16 cellular contexts compared by ENCODE assay signal in the genomic region with DNA sequence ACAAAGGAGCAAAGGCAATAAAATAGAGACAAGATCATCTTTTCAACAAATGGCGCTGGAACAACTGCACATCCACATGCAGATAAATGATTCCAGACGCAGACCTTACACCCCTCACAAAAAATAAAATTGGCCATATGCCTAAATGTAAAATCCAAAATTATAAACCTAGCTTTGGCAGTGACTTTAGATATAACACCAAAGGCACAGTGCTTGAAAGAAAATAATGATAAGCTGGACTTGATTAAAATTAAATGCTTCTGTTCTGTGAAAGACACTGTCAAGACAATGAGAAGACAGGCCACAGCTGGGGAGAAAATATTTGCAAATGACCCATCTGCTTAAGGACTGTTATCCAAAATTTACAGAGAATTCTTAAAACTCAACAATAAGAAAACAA. TPM values are rescaled to one million over a fixed set of nuclear protein-coding genes. Genes with fewer than 3 reads are reported as not detected.
DNase-seq lines count a peak whose midpoint lies in the region; ATAC-seq and TF ChIP-seq lines count a peak whose summit lies in the region.
"Had no signal": no experiment of that assay in that cellular context is flagged by ENCODE, and none has a peak within 500 bp of the region (broad histone marks: within the 10 kb centered on the region; RNA-seq: fewer than 3 reads in every experiment).

No MANE protein-coding gene starts in this region.

- no peaks in the 10 kb centered on the region for H3K9me3 ChIP-seq in H9 (ENCODE audit: control insufficient read depth, low read depth, low read length)
- no peaks in the 10 kb centered on the region for H3K9me3 ChIP-seq in body of pancreas
- no peaks in the 10 kb centered on the region for H3K9me3 ChIP-seq in iPS-20b (ENCODE audit: insufficient read depth, low read depth, low read length)
- H3K9me3 ChIP-seq in sigmoid colon: no peaks in the 10 kb centered on the region
- H3K9me3 ChIP-seq in CD4-positive, alpha-beta T cell (ENCODE audit: control insufficient read depth, low read length): no peaks in the 10 kb centered on the region
- H3K9me3 ChIP-seq in left lung: no peaks in the 10 kb centered on the region

- H2BK12ac ChIP-seq in H9 (ENCODE audit: insufficient read length, low read depth, low read length): no peak overlapping the region

- H3K27ac Mint-ChIP-seq in H9 (peak overlapping the region in 2 of 3 experiments; percentile 29 to 30; a peak in 3 of 7 replicates), natural killer cell (no peak overlapping the region)
- H3K27ac Mint-ChIP-seq in CD4-positive, alpha-beta T cell: no peak overlapping the region
- H3K27ac Mint-ChIP-seq: CD8-positive, alpha-beta memory T cell had no signal

- H4K8ac ChIP-seq in H9 (replicated peaks; ENCODE audit: insufficient read length, low read depth, low read length) (no peak overlapping the region), mesendoderm (ENCODE audit: low read depth, low read length) (no peak overlapping the region)

- H3T11ph ChIP-seq in H9 (ENCODE audit: low read length): no peak overlapping the region

- H3K56ac ChIP-seq in H9 (ENCODE audit: insufficient read length, low read depth, low read length) (no peak overlapping the region), mesendoderm (ENCODE audit: low read length) (no peak overlapping the region)

- no peak for TF ChIP-seq EP300 in sigmoid colon (IDR thresholded peaks at IDR 0.05)

- H3K27ac ChIP-seq in H9 (ENCODE audit: insufficient read length, low read depth, low read length) (no peak overlapping the region), body of pancreas (peak overlapping the region in 3 of 4 donors; percentile 48 to 90 (median 71)), iPS-20b (ENCODE audit: low read length) (no peak overlapping the region), sigmoid colon (peak overlapping the region in 3 of 4 donors; percentile 44 to 56 (median 46)), mesendoderm (ENCODE audit: low read depth, low read length) (no peak overlapping the region), left lung (no peak overlapping the region)
- no peak overlapping the region for H3K27ac ChIP-seq in CD4-positive, alpha-beta T cell (ENCODE audit: low read depth, low read length)
- H3K27ac ChIP-seq: BLaER1 treated with 17β-estradiol and CSF1 and Interleukin-3, amounts not matched to agents 10 nM and 100 nM; GM23248 had no signal

- TF ChIP-seq CTCF in H9 (conservative IDR thresholded peaks at IDR 0.05) (no peak), body of pancreas (IDR thresholded peaks at IDR 0.05) (no peak), sigmoid colon (IDR thresholded peaks at IDR 0.05) (no peak), natural killer cell (IDR thresholded peaks at IDR 0.05) (no peak), left lung (IDR thresholded peaks at IDR 0.05) (no peak)
- no peak for TF ChIP-seq CTCF in CD4-positive, alpha-beta T cell (IDR thresholded peaks at IDR 0.05)

- H3K79me1 ChIP-seq in H9 (ENCODE audit: insufficient read depth, low read depth, low read length, poor library complexity, severe bottlenecking): peaks cover 3% of the 10 kb centered on the region
- peaks cover 2% of the 10 kb centered on the region for H3K79me1 ChIP-seq in mesendoderm (ENCODE audit: low read length)

- no peak overlapping the region for H2BK20ac ChIP-seq in H9 (ENCODE audit: low read depth, low read length, poor library complexity, severe bottlenecking)

- no peak for TF ChIP-seq POLR2A in body of pancreas (IDR thresholded peaks at IDR 0.05)
- no peak for TF ChIP-seq POLR2A in sigmoid colon (IDR thresholded peaks at IDR 0.05)

- H3K4me1 ChIP-seq in H9 (ENCODE audit: insufficient read depth, low read length) (peaks cover 3% of the 10 kb centered on the region; the same call in 1 of the 2 replicates), body of pancreas (peaks cover 91% of the 10 kb centered on the region), iPS-20b (ENCODE audit: insufficient read depth, low read length) (peaks cover 17% of the 10 kb centered on the region), sigmoid colon (peaks cover 0 to 70% (median 63%) of the 10 kb centered on the region in 4 donors), mesendoderm (ENCODE audit: control insufficient read depth, low read depth, low read length) (no peaks in the 10 kb centered on the region), left lung (no peaks in the 10 kb centered on the region)

- no peak overlapping the region for H3K4me3 ChIP-seq in body of pancreas
- 0 out of 2 replicates have a peak overlapping the region, but pooled peaks have one; percentile 5 for H3K4me3 ChIP-seq in iPS-20b (ENCODE audit: low read length)
- H3K4me3 ChIP-seq in sigmoid colon: no peak overlapping the region
- no peak overlapping the region for H3K4me3 ChIP-seq in mesendoderm (ENCODE audit: low read length)
- no peak overlapping the region for H3K4me3 ChIP-seq in left lung
- H3K4me3 ChIP-seq: BLaER1 treated with 17β-estradiol and CSF1 and Interleukin-3, amounts not matched to agents 10 nM and 100 nM; GM12878; GM23248; K562 had no signal

- H3K27me3 ChIP-seq in H9 (ENCODE audit: insufficient read depth, low read length): no peaks in the 10 kb centered on the region
- H3K27me3 ChIP-seq in body of pancreas: no peaks in the 10 kb centered on the region
- H3K27me3 ChIP-seq in iPS-20b (ENCODE audit: insufficient read depth, low read length): no peaks in the 10 kb centered on the region
- no peaks in the 10 kb centered on the region for H3K27me3 ChIP-seq in sigmoid colon
- H3K27me3 ChIP-seq in mesendoderm (ENCODE audit: insufficient read depth, low read length, poor library complexity): no peaks in the 10 kb centered on the region
- H3K27me3 ChIP-seq in CD4-positive, alpha-beta T cell (ENCODE audit: control insufficient read depth, insufficient read depth, low read length): no peaks in the 10 kb centered on the region
- no peaks in the 10 kb centered on the region for H3K27me3 ChIP-seq in left lung
- H3K27me3 ChIP-seq: BLaER1 treated with 17β-estradiol and CSF1 and Interleukin-3, amounts not matched to agents 10 nM and 100 nM had no signal

- H2BK120ac ChIP-seq in H9 (ENCODE audit: low read depth, low read length, poor library complexity, severe bottlenecking) (no peak overlapping the region), mesendoderm (ENCODE audit: low read depth, low read length) (no peak overlapping the region)

- DNase-seq in H9 (no peak), body of pancreas (no peak), sigmoid colon (no peak), mesendoderm (no peak), natural killer cell (no peak), left lung (no peak)
- DNase-seq in CD4-positive, alpha-beta T cell: no peak
- DNase-seq: CD8-positive, alpha-beta memory T cell; EL; GM23248; NCI-H446; NCI-H526 treated with DMSO at 0.1 percent for 48 hours had no signal

- H2BK15ac ChIP-seq in H9 (ENCODE audit: low read depth, low read length) (no peak overlapping the region), mesendoderm (replicated peaks; ENCODE audit: low read depth) (no peak overlapping the region)

- H4K5ac ChIP-seq in H9 (ENCODE audit: insufficient read length, low read depth, low read length): no peak overlapping the region
- H4K5ac ChIP-seq in mesendoderm (ENCODE audit: low read length): no peak overlapping the region

- intact Hi-C loops in body of pancreas (cut with DNase I): no loop called here
- intact Hi-C loops in sigmoid colon (cut with DNase I): no loop called here
- intact Hi-C loops in natural killer cell (cut with micrococcal nuclease): no loop called here
- intact Hi-C loops in CD4-positive, alpha-beta T cell (cut with DNase I, micrococcal nuclease): no loop called here
- intact Hi-C loops in left lung (cut with DNase I): no loop called here

- H3K4me3 Mint-ChIP-seq in H9 (no peak overlapping the region; a peak in 1 of 5 replicates), natural killer cell (no peak overlapping the region)
- no peak overlapping the region for H3K4me3 Mint-ChIP-seq in CD4-positive, alpha-beta T cell
- H3K4me3 Mint-ChIP-seq: CD8-positive, alpha-beta memory T cell had no signal

- H3K27me3 Mint-ChIP-seq in H9 (ENCODE audit: low read depth): no peaks in the 10 kb centered on the region; the same call in 1 of the 2 replicates
- H3K27me3 Mint-ChIP-seq in natural killer cell (ENCODE audit: low read depth in 2 of 2): peaks cover 4 to 21% of the 10 kb centered on the region in 2 donors
- H3K27me3 Mint-ChIP-seq in CD4-positive, alpha-beta T cell: no peaks in the 10 kb centered on the region

- H2AFZ ChIP-seq in H9 (ENCODE audit: low read length): no peak overlapping the region
- H2AFZ ChIP-seq: GM23248 had no signal

- H3K36me3 Mint-ChIP-seq in H9 (ENCODE audit: insufficient read depth in 1 of 3, low read depth in 3 of 3) (peaks cover 2 to 11% (median 9%) of the 10 kb centered on the region in 3 experiments; a peak in 4 of 7 replicates), natural killer cell (no peaks in the 10 kb centered on the region)
- H3K36me3 Mint-ChIP-seq in CD4-positive, alpha-beta T cell (ENCODE audit: low read depth): no peaks in the 10 kb centered on the region
- H3K36me3 Mint-ChIP-seq: CD8-positive, alpha-beta memory T cell had no signal

- POLR2A ChIA-PET in CD4-positive, alpha-beta T cell (lab: Charles Lee): no interaction called here

- ATAC-seq in body of pancreas (no peak), natural killer cell (no peak), left lung (no peak)
- no peak for ATAC-seq in CD4-positive, alpha-beta T cell (ENCODE audit: poor library complexity)
- ATAC-seq: GM12878, K562 had no signal

- no peak overlapping the region for H3K14ac ChIP-seq in H9 (ENCODE audit: insufficient read depth, low read length)

- peaks cover 8% of the 10 kb centered on the region for H4K20me1 ChIP-seq in H9 (ENCODE audit: control insufficient read depth, insufficient read depth, insufficient read length)

- CTCF ChIA-PET in CD4-positive, alpha-beta T cell (lab: Charles Lee): no interaction called here

- peaks cover 37 to 38% of the 10 kb centered on the region in 2 experiments for H3K4me1 Mint-ChIP-seq in H9
- H3K4me1 Mint-ChIP-seq in natural killer cell: peaks cover 0 to 5% of the 10 kb centered on the region in 2 donors
- H3K4me1 Mint-ChIP-seq in CD4-positive, alpha-beta T cell (ENCODE audit: low read depth): no peaks in the 10 kb centered on the region
- H3K4me1 Mint-ChIP-seq: CD8-positive, alpha-beta memory T cell had no signal

- no peak overlapping the region for H3K4ac ChIP-seq in H9 (ENCODE audit: low read depth, low read length)
- H3K4ac ChIP-seq in mesendoderm (ENCODE audit: low read depth, low read length): no peak overlapping the region

- H3K4me2 ChIP-seq in H9 (ENCODE audit: insufficient read depth, insufficient read length, low read length) (no peak overlapping the region), mesendoderm (ENCODE audit: low read length) (no peak overlapping the region)
- H3K4me2 ChIP-seq: BLaER1 treated with 17β-estradiol and CSF1 and Interleukin-3, amounts not matched to agents 10 nM and 100 nM had no signal

- H3K23ac ChIP-seq in H9 (ENCODE audit: insufficient read length, low read depth, low read length) (no peak overlapping the region), mesendoderm (ENCODE audit: low read length) (no peak overlapping the region)

- WGBS in H9 (ENCODE audit: extremely low coverage, insufficient read length, low lambda C conversion rate): no CpG with 5 or more reads among the region's 2 CpGs
- WGBS in body of pancreas, 2 donors: 37 to 45% methylated on average over 2 of the region's 2 CpGs
- 17 to 67% methylated on average over 2 of the region's 2 CpGs for WGBS in sigmoid colon, 2 donors
- no CpG with 5 or more reads among the region's 2 CpGs for WGBS in mesendoderm (ENCODE audit: extremely low coverage, insufficient coverage, low lambda C conversion rate)

- no peaks in the 10 kb centered on the region for H3K36me3 ChIP-seq in body of pancreas (replicated peaks in 1 of 2; ENCODE audit: insufficient read depth in 1 of 2, low read depth in 2 of 2)
- no peaks in the 10 kb centered on the region for H3K36me3 ChIP-seq in iPS-20b (ENCODE audit: insufficient read depth, low read depth, low read length)
- H3K36me3 ChIP-seq in sigmoid colon: no peaks in the 10 kb centered on the region
- H3K36me3 ChIP-seq in mesendoderm (ENCODE audit: control insufficient read depth, insufficient read depth, low read length): no peaks in the 10 kb centered on the region
- no peaks in the 10 kb centered on the region for H3K36me3 ChIP-seq in left lung
- H3K36me3 ChIP-seq: BLaER1 treated with 17β-estradiol and CSF1 and Interleukin-3, amounts not matched to agents 10 nM and 100 nM had no signal

- peaks cover 0 to 2% of the 10 kb centered on the region in 2 experiments; a peak in 1 of 5 replicates for H3K9me3 Mint-ChIP-seq in H9
- H3K9me3 Mint-ChIP-seq in natural killer cell: no peaks in the 10 kb centered on the region
- H3K9me3 Mint-ChIP-seq in CD4-positive, alpha-beta T cell: no peaks in the 10 kb centered on the region
- H3K9me3 Mint-ChIP-seq: CD8-positive, alpha-beta memory T cell had no signal

- H3K18ac ChIP-seq in H9 (ENCODE audit: insufficient read length, low read depth, low read length): no peak overlapping the region
- H3K18ac ChIP-seq in mesendoderm (ENCODE audit: low read length): no peak overlapping the region

- H3K23me2 ChIP-seq in H9 (ENCODE audit: insufficient read length, low read depth, low read length, poor library complexity, severe bottlenecking): no peaks in the 10 kb centered on the region

- H3K79me2 ChIP-seq in H9 (ENCODE audit: insufficient read depth, low read length) (no peaks in the 10 kb centered on the region; the same call in 1 of the 2 replicates), mesendoderm (ENCODE audit: control insufficient read depth, insufficient read depth, low read length) (no peaks in the 10 kb centered on the region)

- H3K9ac ChIP-seq in H9 (ENCODE audit: extremely low read depth, insufficient read length, low read length) (no peak overlapping the region), iPS-20b (ENCODE audit: low read depth, low read length) (no peak overlapping the region), mesendoderm (ENCODE audit: low read length) (no peak overlapping the region)
- H3K9ac ChIP-seq: BLaER1 treated with 17β-estradiol and CSF1 and Interleukin-3, amounts not matched to agents 10 nM and 100 nM; GM23248 had no signal

- no peak overlapping the region for H2AK5ac ChIP-seq in H9 (ENCODE audit: insufficient read length, low read length)
- no peak overlapping the region for H2AK5ac ChIP-seq in mesendoderm (ENCODE audit: low read length)

- H4K91ac ChIP-seq in H9 (ENCODE audit: insufficient read length, low read depth, low read length): no peak overlapping the region

- no peak overlapping the region for H2BK5ac ChIP-seq in H9 (ENCODE audit: insufficient read length, low read length)
- no peak overlapping the region for H2BK5ac ChIP-seq in mesendoderm (ENCODE audit: low read length)

RNA-seq across cellular contexts. Expression of gene WNK2, which starts 10.0 kb away (rescaled TPM):
- total RNA-seq in H9 (2021): 69.4 and 70.5 TPM in 2 replicates
- 100 to 1,000 TPM in 1 of 2 donors, 10 to 100 TPM in 1; 85.4 to 173 TPM for total RNA-seq in body of pancreas
- total RNA-seq in sigmoid colon: 10 to 100 TPM; 16.0 to 95.8 (median 29.0) TPM
- 10 to 100 TPM; 12.6 to 80.1 (median 19.0) TPM for polyA plus RNA-seq in sigmoid colon
- polyA plus RNA-seq in mesendoderm (2013, experiment 1 of 2): 21.9 TPM
- polyA plus RNA-seq in mesendoderm (2013, experiment 2 of 2): 21.3 TPM
- total RNA-seq in natural killer cell: under 1 TPM in 1 of 3 donors, not detected in 2; 0.25 TPM
- total RNA-seq in CD4-positive, alpha-beta T cell: under 1 TPM; 0.19 to 0.22 TPM
- 1 to 10 TPM in 1 of 2 donors, under 1 TPM in 1; 0.93 to 1.6 TPM for total RNA-seq in left lung
- total RNA-seq: GM23248 had no signal
- polyA plus RNA-seq: CD8-positive, alpha-beta memory T cell; GM12878; GM23248 had no signal

RNA-seq across cellular contexts. Expression of gene NINJ1, which starts 59.9 kb away (rescaled TPM):
- total RNA-seq in H9 (2021) (27.4 and 28.9 TPM in 2 replicates), body of pancreas (10 to 100 TPM; 32.6 to 32.9 TPM), sigmoid colon (100 to 1,000 TPM in 1 of 4 donors, 10 to 100 TPM in 3; 56.5 to 116 (median 69.6) TPM), natural killer cell (100 to 1,000 TPM in 1 of 3 donors, 10 to 100 TPM in 2; 87.3 to 121 (median 93.8) TPM), left lung (10 to 100 TPM; 77.9 to 83.5 TPM)
- polyA plus RNA-seq in sigmoid colon: 10 to 100 TPM; 28.9 to 58.7 (median 53.5) TPM
- 16.0 TPM for polyA plus RNA-seq in mesendoderm (2013, experiment 1 of 2)
- polyA plus RNA-seq in mesendoderm (2013, experiment 2 of 2): 17.4 TPM
- total RNA-seq in CD4-positive, alpha-beta T cell: 10 to 100 TPM; 87.8 to 87.9 TPM

Comparison
In these comparisons a context has a peak if more than half of its experiments do, and no peak if none do; other contexts are left out.
1. H3K27ac ChIP-seq: peak in body of pancreas (3 of 4) and sigmoid colon (3 of 4); none in H9 (single experiment), iPS-20b (single experiment), mesendoderm (single experiment), CD4-positive, alpha-beta T cell (single experiment) and left lung (0 of 2).
2. H3K27ac Mint-ChIP-seq: peak in H9 (2 of 3); none in natural killer cell (0 of 2) and CD4-positive, alpha-beta T cell (single experiment).
3. RNA of gene WNK2, which starts 10.0 kb away (total RNA-seq): 85.4 to 173 TPM in body of pancreas, 69.4 to 70.5 TPM in H9 and 16.0 to 95.8 TPM in sigmoid colon; 0.93 to 1.6 TPM in left lung, 0.19 to 0.22 TPM in CD4-positive, alpha-beta T cell and 0.25 TPM in natural killer cell; every median in the first group is over 4 times any median in the second.